Comparison of ENCODE assay signal across 3 cellular contexts in the genomic region with DNA sequence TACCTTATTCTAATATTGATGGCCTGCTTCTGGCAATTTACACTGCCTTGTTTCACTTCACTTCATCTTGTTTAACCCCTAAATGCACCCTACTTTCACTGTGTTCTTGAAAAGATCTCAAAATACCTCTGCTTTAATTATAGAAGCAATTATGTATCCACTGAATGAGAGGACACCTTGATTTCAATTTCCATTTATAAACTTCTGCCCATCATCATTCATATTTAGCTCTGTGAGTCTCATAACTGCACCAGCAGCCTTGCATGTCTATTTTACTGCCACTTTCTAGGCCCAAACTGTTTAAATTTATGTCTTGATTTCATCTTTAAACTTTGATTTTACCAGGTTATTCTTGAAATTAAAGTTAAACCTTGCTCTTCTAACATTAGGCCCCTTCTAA.
TF ChIP-seq lines count a peak whose summit lies in the region.

No MANE protein-coding gene starts in this region.

TF ChIP-seq in GM23338, 12 proteins besides CTCF, POLR2A, EP300 and RAD21 (continues in another document):
- no peak for TF ChIP-seq STAT1 (IDR thresholded peaks at IDR 0.05; ENCODE audit: unreplicated experiment)
- TF ChIP-seq EZH2 (IDR thresholded peaks at IDR 0.05; ENCODE audit: low read depth, unreplicated experiment) = no peak
- TF ChIP-seq, protein P1, sequence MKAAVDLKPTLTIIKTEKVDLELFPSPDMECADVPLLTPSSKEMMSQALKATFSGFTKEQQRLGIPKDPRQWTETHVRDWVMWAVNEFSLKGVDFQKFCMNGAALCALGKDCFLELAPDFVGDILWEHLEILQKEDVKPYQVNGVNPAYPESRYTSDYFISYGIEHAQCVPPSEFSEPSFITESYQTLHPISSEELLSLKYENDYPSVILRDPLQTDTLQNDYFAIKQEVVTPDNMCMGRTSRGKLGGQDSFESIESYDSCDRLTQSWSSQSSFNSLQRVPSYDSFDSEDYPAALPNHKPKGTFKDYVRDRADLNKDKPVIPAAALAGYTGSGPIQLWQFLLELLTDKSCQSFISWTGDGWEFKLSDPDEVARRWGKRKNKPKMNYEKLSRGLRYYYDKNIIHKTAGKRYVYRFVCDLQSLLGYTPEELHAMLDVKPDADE (IDR thresholded peaks at IDR 0.05) = no peak
- no peak for TF ChIP-seq JUNB (IDR thresholded peaks at IDR 0.05; ENCODE audit: unreplicated experiment)
- no peak for TF ChIP-seq NANOG (IDR thresholded peaks at IDR 0.05; ENCODE audit: borderline replicate concordance)

TF ChIP-seq in GM12878, 131 proteins besides CTCF, POLR2A, EP300 and RAD21:
- TF ChIP-seq MEF2A (IDR thresholded peaks at IDR 0.05; ENCODE audit: insufficient read depth, low read depth, low read length) (peak; percentile 68; the same call in 1 of the 2 replicates), MEF2B (IDR thresholded peaks at IDR 0.05; ENCODE audit: partially characterized antibody, poor library complexity, severe bottlenecking) (peak; percentile 20), SRF (IDR thresholded peaks at IDR 0.05; ENCODE audit: low read depth in 2 of 2, low read length in 2 of 2) (no peak), ZBED1 (IDR thresholded peaks at IDR 0.05; ENCODE audit: borderline replicate concordance) (peak; percentile 33; the same call in 1 of the 2 replicates), ZNF24 (IDR thresholded peaks at IDR 0.05) (0 out of 2 replicates have a peak, but pooled peaks have one; percentile 17)
TF ChIP-seq in GM12878: peak in this region for 4.

TF ChIP-seq in HEK293T, 16 proteins besides CTCF, POLR2A, EP300 and RAD21:
- no peak for TF ChIP-seq FOXK2 (IDR thresholded peaks at IDR 0.05)
- no peak for TF ChIP-seq FOXM1 (IDR thresholded peaks at IDR 0.05; ENCODE audit: borderline replicate concordance)
- no peak for TF ChIP-seq SP1 (IDR thresholded peaks at IDR 0.05)
- TF ChIP-seq, protein P2, sequence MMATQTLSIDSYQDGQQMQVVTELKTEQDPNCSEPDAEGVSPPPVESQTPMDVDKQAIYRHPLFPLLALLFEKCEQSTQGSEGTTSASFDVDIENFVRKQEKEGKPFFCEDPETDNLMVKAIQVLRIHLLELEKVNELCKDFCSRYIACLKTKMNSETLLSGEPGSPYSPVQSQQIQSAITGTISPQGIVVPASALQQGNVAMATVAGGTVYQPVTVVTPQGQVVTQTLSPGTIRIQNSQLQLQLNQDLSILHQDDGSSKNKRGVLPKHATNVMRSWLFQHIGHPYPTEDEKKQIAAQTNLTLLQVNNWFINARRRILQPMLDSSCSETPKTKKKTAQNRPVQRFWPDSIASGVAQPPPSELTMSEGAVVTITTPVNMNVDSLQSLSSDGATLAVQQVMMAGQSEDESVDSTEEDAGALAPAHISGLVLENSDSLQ (IDR thresholded peaks at IDR 0.05) = no peak
- TF ChIP-seq HDGF (IDR thresholded peaks at IDR 0.05; ENCODE audit: borderline replicate concordance) = no peak
- TF ChIP-seq BHLHE40 (IDR thresholded peaks at IDR 0.05; ENCODE audit: borderline replicate concordance) = no peak
- TF ChIP-seq ELF4 (IDR thresholded peaks at IDR 0.05) = no peak
- no peak for TF ChIP-seq TARDBP (IDR thresholded peaks at IDR 0.05)
